ENCODE assay signal across 19 cellular contexts in genomic region chr5:54270326-54270725, GRCh38.
"Had no signal": no experiment of that assay in that cellular context is flagged by ENCODE, and none has a peak within 500 bp of the region (broad histone marks: within the 10 kb centered on the region; RNA-seq: fewer than 3 reads in every experiment).

No MANE protein-coding gene starts in this region.

- H3K36me3 ChIP-seq: colonic mucosa, esophagus squamous epithelium, gastrocnemius medialis, heart right ventricle, left lung, lower lobe of right lung had no signal

- H3K4me1 ChIP-seq: colonic mucosa, esophagus squamous epithelium, gastrocnemius medialis, left lung, lower lobe of right lung had no signal

- H3K27me3 ChIP-seq: colonic mucosa, esophagus squamous epithelium, gastrocnemius medialis, heart right ventricle, left lung had no signal

- DNase-seq: colonic mucosa; cortex of kidney; effector CD8-positive, alpha-beta T cell; effector memory CD8-positive, alpha-beta T cell; endodermal cell; esophagus squamous epithelium; foreskin fibroblast; foreskin melanocyte; gastrocnemius medialis; glutamatergic neuron; head of caudate nucleus; heart right ventricle; hippocampal formation; left cardiac atrium; left lung; left ventricle myocardium superior; lower lobe of right lung; mesenchymal stem cell; mucosa of descending colon had no signal

- ATAC-seq: effector memory CD8-positive, alpha-beta T cell; gastrocnemius medialis; heart right ventricle; left cardiac atrium; left lung; left ventricle myocardium superior; lower lobe of right lung; mucosa of descending colon had no signal

- H3K4me3 ChIP-seq: colonic mucosa, esophagus squamous epithelium, gastrocnemius medialis, heart right ventricle, left lung, lower lobe of right lung, mucosa of descending colon had no signal

- H3K9me3 ChIP-seq: colonic mucosa, esophagus squamous epithelium, gastrocnemius medialis, heart right ventricle, left lung, lower lobe of right lung, mucosa of descending colon had no signal

- H3K27ac ChIP-seq: colonic mucosa, esophagus squamous epithelium, gastrocnemius medialis, heart right ventricle, left lung, lower lobe of right lung had no signal
